10 cellular contexts compared by ENCODE assay signal in the genomic region with DNA sequence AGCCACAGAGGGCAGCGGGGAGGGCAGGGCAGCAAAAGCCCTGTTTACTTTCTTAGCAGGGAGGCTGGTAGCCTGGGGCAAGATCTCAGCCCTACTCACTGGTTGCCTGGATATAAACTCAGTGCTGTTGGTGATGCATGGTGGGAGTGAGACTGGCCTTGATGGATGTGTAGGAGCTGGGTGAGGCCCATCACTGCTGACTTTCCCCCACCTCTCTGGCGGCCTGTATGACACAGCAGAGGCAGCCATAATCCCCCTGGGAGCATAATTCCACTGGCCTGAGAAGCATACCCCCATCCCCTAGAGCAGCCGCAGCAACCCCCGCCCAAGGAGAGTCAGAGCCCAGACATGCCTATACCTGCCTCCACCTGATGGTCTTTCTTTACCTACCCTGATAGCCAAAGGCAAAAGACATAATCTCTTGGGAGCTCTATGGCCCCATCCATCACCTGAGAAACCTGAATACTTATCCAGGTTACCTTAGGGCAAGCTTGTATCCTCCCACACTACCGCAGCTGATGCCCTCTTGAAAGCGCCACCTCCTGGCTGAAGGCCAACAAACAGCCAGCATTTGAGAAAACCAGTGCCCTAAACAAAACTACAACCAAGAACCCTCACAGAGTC. TPM values are rescaled to one million over a fixed set of nuclear protein-coding genes. Genes with fewer than 3 reads are reported as not detected.
A peak's percentile ranks its signal among the peaks of the same experiment; 100 is the strongest.
DNase-seq lines count a peak whose midpoint lies in the region; ATAC-seq lines count a peak whose summit lies in the region.
"Had no signal": no experiment of that assay in that cellular context is flagged by ENCODE, and none has a peak within 500 bp of the region (broad histone marks: within the 10 kb centered on the region; RNA-seq: fewer than 3 reads in every experiment).

No MANE protein-coding gene starts in this region.

- H3K4me1 Mint-ChIP-seq in activated CD4-positive, alpha-beta memory T cell treated with anti-CD3 and anti-CD28 coated beads, Interleukin-2, amount 10 ng/mL, durations not matched to agents 7 days and 5 days: no peaks in the 10 kb centered on the region
- H3K4me1 Mint-ChIP-seq: naive thymus-derived CD8-positive, alpha-beta T cell had no signal

- peak; percentile 32 to 39 for DNase-seq in activated T-cell treated with anti-CD3 and anti-CD28 coated beads, Interleukin-2, amount 50 U/mL, for 48 hours
- no peak for DNase-seq in activated T-cell treated with anti-CD3 and anti-CD28 coated beads, Interleukin-2, amount 50 U/mL, for 1 hour
- DNase-seq in NCI-H146 (lab: John Stamatoyannopoulos, UW): peak; percentile 67
- DNase-seq in activated CD4-positive, alpha-beta memory T cell treated with anti-CD3 and anti-CD28 coated beads, Interleukin-2, amount 10 ng/mL, durations not matched to agents 7 days and 5 days: peak; percentile 29
- DNase-seq in stimulated activated CD8-positive, alpha-beta memory T cell treated with anti-CD3 and anti-CD28 coated beads, Interleukin-4, amount 100 ng/mL, for 48 hours: peak; percentile 52
- no peak for DNase-seq in NCI-H1092 treated with DMSO at 0.1 percent for 48 hours (lab: John Stamatoyannopoulos, UW)
- no peak for DNase-seq in left lobe of liver (ENCODE audit: low spot score)
- DNase-seq: naive thymus-derived CD8-positive, alpha-beta T cell had no signal

- no peak overlapping the region for H3K27ac Mint-ChIP-seq in activated CD4-positive, alpha-beta memory T cell treated with anti-CD3 and anti-CD28 coated beads, Interleukin-2, amount 10 ng/mL, durations not matched to agents 7 days and 5 days
- H3K27ac Mint-ChIP-seq: activated naive CD4-positive, alpha-beta T cell treated with anti-CD3 and anti-CD28 coated beads, Interleukin-2, amount 50 U/mL, for 72 hours; naive thymus-derived CD8-positive, alpha-beta T cell had no signal

- H3K36me3 Mint-ChIP-seq in activated CD4-positive, alpha-beta memory T cell treated with anti-CD3 and anti-CD28 coated beads, Interleukin-2, amount 10 ng/mL, durations not matched to agents 7 days and 5 days (ENCODE audit: low read depth): no peaks in the 10 kb centered on the region

- ATAC-seq in HG02970 (IDR thresholded peaks at IDR 0.05; ENCODE audit: low FRiP score, unreplicated experiment) (no peak), left lobe of liver (no peak)
- ATAC-seq: activated naive CD4-positive, alpha-beta T cell treated with anti-CD3 and anti-CD28 coated beads, Interleukin-2, amount 50 U/mL, for 72 hours; naive thymus-derived CD8-positive, alpha-beta T cell had no signal

- H3K9me3 Mint-ChIP-seq in activated CD4-positive, alpha-beta memory T cell treated with anti-CD3 and anti-CD28 coated beads, Interleukin-2, amount 10 ng/mL, durations not matched to agents 7 days and 5 days: no peaks in the 10 kb centered on the region
- H3K9me3 Mint-ChIP-seq: activated naive CD4-positive, alpha-beta T cell treated with anti-CD3 and anti-CD28 coated beads, Interleukin-2, amount 50 U/mL, for 72 hours had no signal

- POLR2A ChIA-PET in activated CD4-positive, alpha-beta memory T cell treated with anti-CD3 and anti-CD28 coated beads, Interleukin-2, amount 10 ng/mL, durations not matched to agents 7 days and 5 days (lab: Charles Lee): no interaction called here

- H3K27me3 Mint-ChIP-seq in activated CD4-positive, alpha-beta memory T cell treated with anti-CD3 and anti-CD28 coated beads, Interleukin-2, amount 10 ng/mL, durations not matched to agents 7 days and 5 days: peaks cover 12% of the 10 kb centered on the region

- H3K4me3 Mint-ChIP-seq in activated CD4-positive, alpha-beta memory T cell treated with anti-CD3 and anti-CD28 coated beads, Interleukin-2, amount 10 ng/mL, durations not matched to agents 7 days and 5 days: no peak overlapping the region
- H3K4me3 Mint-ChIP-seq: naive thymus-derived CD8-positive, alpha-beta T cell had no signal

- CTCF ChIA-PET in activated CD4-positive, alpha-beta memory T cell treated with anti-CD3 and anti-CD28 coated beads, Interleukin-2, amount 10 ng/mL, durations not matched to agents 7 days and 5 days (lab: Charles Lee): interaction anchor here (0.6 to 1.1 kb wide), 4 partner anchors 16 to 121 kb away, joined by 3 to 5 read pairs (median 3); no protein-coding TSS in a partner anchor

RNA-seq across cellular contexts. Expression of a gene that starts 59.3 kb away (rescaled TPM):
- total RNA-seq in activated CD4-positive, alpha-beta memory T cell treated with anti-CD3 and anti-CD28 coated beads, Interleukin-2, amount 10 ng/mL, durations not matched to agents 7 days and 5 days: not detected
- total RNA-seq in left lobe of liver: not detected

RNA-seq across cellular contexts. Expression of a gene that starts 59.4 kb away (rescaled TPM):
- total RNA-seq in activated CD4-positive, alpha-beta memory T cell treated with anti-CD3 and anti-CD28 coated beads, Interleukin-2, amount 10 ng/mL, durations not matched to agents 7 days and 5 days: 10 to 100 TPM; 10.9 to 11.3 TPM
- total RNA-seq in left lobe of liver: 23.5 TPM

Comparison
In these comparisons a context has a peak if more than half of its experiments do, and no peak if none do; other contexts are left out.
1. DNase-seq: peak in activated T-cell treated with anti-CD3 and anti-CD28 coated beads, Interleukin-2, amount 50 U/mL, for 48 hours (2 of 2), NCI-H146 (single experiment), activated CD4-positive, alpha-beta memory T cell treated with anti-CD3 and anti-CD28 coated beads, Interleukin-2, amount 10 ng/mL, durations not matched to agents 7 days and 5 days (single experiment) and stimulated activated CD8-positive, alpha-beta memory T cell treated with anti-CD3 and anti-CD28 coated beads, Interleukin-4, amount 100 ng/mL, for 48 hours (single experiment); none in activated T-cell treated with anti-CD3 and anti-CD28 coated beads, Interleukin-2, amount 50 U/mL, for 1 hour (single experiment), NCI-H1092 treated with DMSO at 0.1 percent for 48 hours (single experiment) and left lobe of liver (single experiment).